ENCODE assay signal across 19 cellular contexts in genomic region chr17:34606721-34607120, GRCh38. TPM values are rescaled to one million over a fixed set of nuclear protein-coding genes. Genes with fewer than 3 reads are reported as not detected.
"Had no signal": no experiment of that assay in that cellular context is flagged by ENCODE, and none has a peak within 500 bp of the region (broad histone marks: within the 10 kb centered on the region; RNA-seq: fewer than 3 reads in every experiment).

No MANE protein-coding gene starts in this region.

- H3K27me3 ChIP-seq: right lobe of liver, upper lobe of left lung had no signal

- H3K36me3 Mint-ChIP-seq: activated naive CD8-positive, alpha-beta T cell had no signal

- H3K4me3 Mint-ChIP-seq: activated CD4-positive, alpha-beta T cell treated with anti-CD3 and anti-CD28 coated beads for 36 hours; activated naive CD8-positive, alpha-beta T cell; dendritic cell treated with granulocyte-macrophage colony-stimulating factor and Interleukin-4, amounts not matched to agents 40 ng/mL and 50 ng/mL, for 4 days had no signal

- H3K27ac ChIP-seq: esophagus muscularis mucosa, gastroesophageal sphincter, right lobe of liver, stomach, upper lobe of left lung, WERI-Rb-1 had no signal

- H3K27ac Mint-ChIP-seq: activated CD4-positive, alpha-beta T cell treated with anti-CD3 and anti-CD28 coated beads for 36 hours; activated naive CD8-positive, alpha-beta T cell; dendritic cell treated with granulocyte-macrophage colony-stimulating factor and Interleukin-4, amounts not matched to agents 40 ng/mL and 50 ng/mL, for 4 days had no signal

- H3K36me3 ChIP-seq: esophagus muscularis mucosa, gastroesophageal sphincter, right lobe of liver, stomach, upper lobe of left lung, WERI-Rb-1 had no signal

- H3K9me3 Mint-ChIP-seq: dendritic cell treated with granulocyte-macrophage colony-stimulating factor and Interleukin-4, amounts not matched to agents 40 ng/mL and 50 ng/mL, for 4 days had no signal

- H3K9me3 ChIP-seq: esophagus muscularis mucosa, gastroesophageal sphincter, right lobe of liver, stomach, upper lobe of left lung had no signal

- H3K4me1 ChIP-seq: esophagus muscularis mucosa, gastroesophageal sphincter, right lobe of liver, stomach, upper lobe of left lung had no signal

- DNase-seq: activated CD4-positive, alpha-beta T cell treated with anti-CD3 and anti-CD28 coated beads for 36 hours; activated CD4-positive, alpha-beta T cell treated with anti-CD3 and anti-CD28 coated beads, Interleukin-2, amount 50 U/mL, for 48 hours; effector CD8-positive, alpha-beta T cell; right lobe of liver; small intestine; stimulated activated CD4-positive, alpha-beta T cell treated with anti-CD3 and anti-CD28 coated beads, Interleukin-4, amount 100 ng/mL, for 1 hour; stomach; T-helper 2 cell; upper lobe of left lung; WERI-Rb-1 had no signal

- H3K4me1 Mint-ChIP-seq: activated CD4-positive, alpha-beta T cell treated with anti-CD3 and anti-CD28 coated beads for 36 hours had no signal

- H3K4me3 ChIP-seq: esophagus muscularis mucosa, gastroesophageal sphincter, right lobe of liver, stomach, upper lobe of left lung had no signal

RNA-seq across cellular contexts. Expression of gene TMEM132E, which starts 27.3 kb away (rescaled TPM):
- total RNA-seq: activated CD4-positive, alpha-beta T cell treated with anti-CD3 and anti-CD28 coated beads for 36 hours; endothelial cell of umbilical vein; lung microvascular endothelial cell; myocyte; osteocyte; pulmonary artery endothelial cell had no signal
- polyA plus RNA-seq: endothelial cell of umbilical vein had no signal
